Comparison of ENCODE assay signal across 21 cellular contexts in the genomic region with DNA sequence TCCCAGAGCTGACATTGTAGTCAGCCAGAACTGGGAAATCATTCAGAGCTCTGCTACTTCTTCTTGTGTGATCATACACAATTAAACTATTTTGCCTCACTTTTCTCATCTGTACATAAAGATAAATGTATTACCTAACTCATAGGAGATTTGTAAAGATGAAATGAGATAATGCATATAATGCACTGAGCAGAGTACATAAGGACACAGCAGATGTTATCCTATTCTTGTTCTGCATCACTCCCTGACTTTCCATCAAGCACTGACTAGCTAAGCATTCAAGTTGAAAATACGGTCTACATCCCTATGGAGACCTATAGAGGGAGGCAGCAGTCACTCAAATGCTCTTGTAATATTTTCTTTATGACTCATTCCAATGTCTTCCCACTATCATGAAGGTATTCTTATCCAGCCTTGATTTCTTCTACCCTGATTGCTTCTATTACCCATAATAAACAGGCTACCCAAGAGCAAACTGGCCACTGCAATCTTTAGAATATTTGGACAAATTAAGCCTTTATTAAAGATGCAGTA. TPM values are rescaled to one million over a fixed set of nuclear protein-coding genes. Genes with fewer than 3 reads are reported as not detected.
A peak's percentile ranks its signal among the peaks of the same experiment; 100 is the strongest.
DNase-seq lines count a peak whose midpoint lies in the region; ATAC-seq, FAIRE-seq and TF ChIP-seq lines count a peak whose summit lies in the region.
"Had no signal": no experiment of that assay in that cellular context is flagged by ENCODE, and none has a peak within 500 bp of the region (broad histone marks: within the 10 kb centered on the region; RNA-seq: fewer than 3 reads in every experiment).

No MANE protein-coding gene starts in this region.

- FAIRE-seq in pancreas (lab: Jason Lieb, UNC), result no peak

- H3K4me1 ChIP-seq in left ventricle myocardium inferior (peaks cover 34% of the 10 kb centered on the region), right atrium auricular region (no peaks in the 10 kb centered on the region), pancreas (no peaks in the 10 kb centered on the region)
- H3K4me1 ChIP-seq: left lung, prostate gland had no signal

- DNase-seq in left ventricle myocardium inferior, result no peak
- no peak for DNase-seq in right atrium auricular region (ENCODE audit: low spot score)
- DNase-seq in RWPE1 (ENCODE audit: low spot score), result peak; percentile 62
- peak; percentile 66 for DNase-seq in epithelial cell of esophagus (ENCODE audit: low read depth)
- DNase-seq in pancreas, result no peak
- no peak for DNase-seq in stimulated activated CD4-positive, alpha-beta T cell treated with anti-CD3 and anti-CD28 coated beads, Interleukin-12 subunit alpha, Interleukin-12 subunit beta, amount 100 ng/mL, for 4 hours
- DNase-seq in progenitor cell of endocrine pancreas (ENCODE audit: low spot score, unreplicated experiment), result no peak
- DNase-seq in activated naive CD4-positive, alpha-beta T cell treated with anti-CD3 and anti-CD28 coated beads, Interleukin-2, amount 50 U/mL, for 72 hours (ENCODE audit: low spot score in 2 of 2), result no peak
- DNase-seq: CD4-positive, alpha-beta memory T cell; foreskin melanocyte; GDM1; left lung; naive thymus-derived CD8-positive, alpha-beta T cell; NCI-H2081 treated with DMSO at 0.1 percent for 48 hours; NCI-H526; PC-9; stimulated activated CD4-positive, alpha-beta T cell treated with anti-CD3 and anti-CD28 coated beads, Interleukin-15, amount 100 ng/mL, for 24 hours; T-cell had no signal

- H3K9me3 ChIP-seq in left ventricle myocardium inferior (replicated peaks) (no peaks in the 10 kb centered on the region), right atrium auricular region (no peaks in the 10 kb centered on the region), pancreas (no peaks in the 10 kb centered on the region)
- H3K9me3 ChIP-seq: left lung, prostate gland had no signal

- peak overlapping the region; percentile 22 for H3K27ac ChIP-seq in left ventricle myocardium inferior (replicated peaks)
- no peak overlapping the region for H3K27ac ChIP-seq in right atrium auricular region
- H3K27ac ChIP-seq in RWPE1, result no peak overlapping the region
- no peak overlapping the region for H3K27ac ChIP-seq in pancreas
- H3K27ac ChIP-seq: left lung, PC-9, prostate gland had no signal

- no peak overlapping the region for H3K4me3 ChIP-seq in left ventricle myocardium inferior
- H3K4me3 ChIP-seq in right atrium auricular region, result no peak overlapping the region
- H3K4me3 ChIP-seq in epithelial cell of esophagus (ENCODE audit: low read length), result no peak overlapping the region
- H3K4me3 ChIP-seq in pancreas, result no peak overlapping the region
- H3K4me3 ChIP-seq: left lung, PC-9, prostate gland had no signal

- H3K27me3 Mint-ChIP-seq in progenitor cell of endocrine pancreas, result no peaks in the 10 kb centered on the region
- H3K27me3 Mint-ChIP-seq: CD4-positive, alpha-beta memory T cell had no signal

- no peak overlapping the region for H3K27ac Mint-ChIP-seq in progenitor cell of endocrine pancreas
- no peak overlapping the region for H3K27ac Mint-ChIP-seq in activated naive CD4-positive, alpha-beta T cell treated with anti-CD3 and anti-CD28 coated beads, Interleukin-2, amount 50 U/mL, for 72 hours
- H3K27ac Mint-ChIP-seq: activated T-helper 1 cell treated with anti-CD3 and anti-CD28 coated beads, Interleukin-12 subunit alpha, Interleukin-12 subunit beta, Interleukin-2, Interleukin-4 antibody, amounts not matched to agents 30 ng/mL and 10 ng/mL and 1 ng/mL, durations not matched to agents 14 hours and 24 hours and 36 hours; CD4-positive, alpha-beta memory T cell; naive thymus-derived CD8-positive, alpha-beta T cell; T-cell had no signal

- TF ChIP-seq CTCF in left ventricle myocardium inferior (IDR thresholded peaks at IDR 0.05; ENCODE audit: borderline replicate concordance) (no peak), right atrium auricular region (IDR thresholded peaks at IDR 0.05) (no peak), RWPE1 (conservative IDR thresholded peaks at IDR 0.05; ENCODE audit: low read depth) (no peak), epithelial cell of esophagus (IDR thresholded peaks at IDR 0.05; ENCODE audit: insufficient read depth, low read depth, low read length, missing control alignments) (peak; percentile 24), pancreas (IDR thresholded peaks at IDR 0.05) (no peak), progenitor cell of endocrine pancreas (IDR thresholded peaks at IDR 0.05; ENCODE audit: unreplicated experiment) (no peak)

- no peaks in the 10 kb centered on the region for H3K36me3 ChIP-seq in left ventricle myocardium inferior
- no peaks in the 10 kb centered on the region for H3K36me3 ChIP-seq in right atrium auricular region
- H3K36me3 ChIP-seq in pancreas, result no peaks in the 10 kb centered on the region
- H3K36me3 ChIP-seq: left lung, prostate gland had no signal

- intact Hi-C loops in left ventricle myocardium inferior (cut with micrococcal nuclease) (no loop called here), pancreas (cut with DNase I) (no loop called here)

- WGBS in pancreas, 2 donors, result 36 to 59% methylated on average over 1 of the region's 1 CpG

- ATAC-seq in pancreas, result no peak
- ATAC-seq in activated naive CD4-positive, alpha-beta T cell treated with anti-CD3 and anti-CD28 coated beads, Interleukin-2, amount 50 U/mL, for 72 hours, result no peak
- ATAC-seq: left lung; naive thymus-derived CD8-positive, alpha-beta T cell; T-cell had no signal

- H3K27me3 ChIP-seq in left ventricle myocardium inferior (ENCODE audit: low read depth) (no peaks in the 10 kb centered on the region), right atrium auricular region (no peaks in the 10 kb centered on the region), pancreas (no peaks in the 10 kb centered on the region)
- H3K27me3 ChIP-seq: left lung had no signal

- H3K36me3 Mint-ChIP-seq in progenitor cell of endocrine pancreas (ENCODE audit: insufficient read depth), result no peaks in the 10 kb centered on the region
- H3K36me3 Mint-ChIP-seq in activated naive CD4-positive, alpha-beta T cell treated with anti-CD3 and anti-CD28 coated beads, Interleukin-2, amount 50 U/mL, for 72 hours, result no peaks in the 10 kb centered on the region
- H3K36me3 Mint-ChIP-seq: CD4-positive, alpha-beta memory T cell; naive thymus-derived CD8-positive, alpha-beta T cell; T-cell had no signal

- CTCF ChIA-PET in RWPE1 (lab: Yijun Ruan, JAX), result interaction anchor here (0.7 to 1.0 kb wide), 3 partner anchors 9 to 903 kb away, joined by 3 to 4 read pairs (median 4); no protein-coding TSS in a partner anchor

- H3K4me1 Mint-ChIP-seq in progenitor cell of endocrine pancreas (ENCODE audit: low read depth), result no peaks in the 10 kb centered on the region
- H3K4me1 Mint-ChIP-seq: CD4-positive, alpha-beta memory T cell; naive thymus-derived CD8-positive, alpha-beta T cell; T-cell had no signal

- H3K9me3 Mint-ChIP-seq in progenitor cell of endocrine pancreas (ENCODE audit: low read depth), result peaks cover 2% of the 10 kb centered on the region
- H3K9me3 Mint-ChIP-seq in activated naive CD4-positive, alpha-beta T cell treated with anti-CD3 and anti-CD28 coated beads, Interleukin-2, amount 50 U/mL, for 72 hours, result no peaks in the 10 kb centered on the region
- H3K9me3 Mint-ChIP-seq: activated T-helper 1 cell treated with anti-CD3 and anti-CD28 coated beads, Interleukin-12 subunit alpha, Interleukin-12 subunit beta, Interleukin-2, Interleukin-4 antibody, amounts not matched to agents 30 ng/mL and 10 ng/mL and 1 ng/mL, durations not matched to agents 14 hours and 24 hours and 36 hours; CD4-positive, alpha-beta memory T cell; T-cell had no signal

- no peak overlapping the region for H3K4me3 Mint-ChIP-seq in progenitor cell of endocrine pancreas (ENCODE audit: low read depth)
- H3K4me3 Mint-ChIP-seq: activated T-helper 1 cell treated with anti-CD3 and anti-CD28 coated beads, Interleukin-12 subunit alpha, Interleukin-12 subunit beta, Interleukin-2, Interleukin-4 antibody, amounts not matched to agents 30 ng/mL and 10 ng/mL and 1 ng/mL, durations not matched to agents 14 hours and 24 hours and 36 hours; CD4-positive, alpha-beta memory T cell; naive thymus-derived CD8-positive, alpha-beta T cell; T-cell had no signal

- POLR2A ChIA-PET in RWPE1 (lab: Yijun Ruan, JAX; ENCODE audit: low non-redundant PET), result no interaction called here

RNA-seq across cellular contexts. Expression of a gene that starts 16.3 kb away (rescaled TPM):
- total RNA-seq in left ventricle myocardium inferior (15.3 TPM), right atrium auricular region (1 to 10 TPM; 1.7 to 6.3 TPM), pancreas (1 to 10 TPM in 1 of 6 donors, under 1 TPM in 5; 0.19 to 2.5 (median 0.54) TPM), progenitor cell of endocrine pancreas (0.22 TPM in 1 of 2 replicates, not detected in the other)
- under 1 TPM; 0.61 to 0.75 TPM for polyA plus RNA-seq in pancreas
- total RNA-seq in activated naive CD4-positive, alpha-beta T cell treated with anti-CD3 and anti-CD28 coated beads, Interleukin-2, amount 50 U/mL, for 72 hours, result not detected
- total RNA-seq: A673; activated T-helper 1 cell treated with anti-CD3 and anti-CD28 coated beads, Interleukin-12 subunit alpha, Interleukin-12 subunit beta, Interleukin-2, Interleukin-4 antibody, amounts not matched to agents 30 ng/mL and 10 ng/mL and 1 ng/mL, durations not matched to agents 14 hours and 24 hours and 36 hours; CD4-positive, alpha-beta memory T cell; naive thymus-derived CD8-positive, alpha-beta T cell; T-cell had no signal
- polyA plus RNA-seq: CD4-positive, alpha-beta memory T cell; naive thymus-derived CD8-positive, alpha-beta T cell had no signal

Comparison
In these comparisons a context has a peak if more than half of its experiments do, and no peak if none do; other contexts are left out.
1. DNase-seq: peak in RWPE1 (single experiment) and epithelial cell of esophagus (single experiment); none in left ventricle myocardium inferior (single experiment), right atrium auricular region (single experiment), pancreas (0 of 6), stimulated activated CD4-positive, alpha-beta T cell treated with anti-CD3 and anti-CD28 coated beads, Interleukin-12 subunit alpha, Interleukin-12 subunit beta, amount 100 ng/mL, for 4 hours (single experiment), progenitor cell of endocrine pancreas (single experiment) and activated naive CD4-positive, alpha-beta T cell treated with anti-CD3 and anti-CD28 coated beads, Interleukin-2, amount 50 U/mL, for 72 hours (0 of 2).